In the genomic region with DNA sequence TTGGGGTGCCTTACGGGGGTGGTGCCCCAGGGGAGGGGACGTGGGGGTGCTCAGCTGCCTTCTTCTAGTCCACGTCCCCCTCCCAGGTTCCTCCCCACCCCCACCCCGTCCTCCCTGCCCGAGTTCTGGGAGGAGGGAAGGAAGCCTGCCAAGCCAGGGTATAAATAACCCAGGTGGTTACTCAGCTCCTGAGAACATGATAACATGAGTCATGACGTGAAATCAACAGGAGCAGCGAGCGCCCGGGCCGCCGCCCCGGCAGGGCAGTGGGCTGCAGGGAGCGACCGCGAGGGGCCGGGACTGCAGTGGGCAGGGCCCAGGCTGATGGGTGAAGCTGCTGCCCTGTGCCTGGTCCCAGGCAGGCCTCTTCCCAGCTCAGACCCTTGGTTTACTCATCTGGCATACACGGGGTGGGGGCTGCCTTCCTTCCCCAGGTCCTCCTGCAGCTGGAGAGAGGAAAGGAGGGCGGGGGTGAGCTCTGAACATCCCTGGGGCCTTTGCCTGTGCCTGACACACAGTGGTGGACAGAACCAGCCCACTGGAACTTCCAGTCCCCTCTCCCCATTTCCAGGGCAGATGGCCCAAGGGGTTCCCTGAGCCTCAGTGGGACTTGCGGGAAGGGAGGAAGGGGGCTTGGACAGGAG, we compare ENCODE assay signal across 8 cellular contexts. TPM values are rescaled to one million over a fixed set of nuclear protein-coding genes. Genes with fewer than 3 reads are reported as not detected.
DNase-seq lines count a peak whose midpoint lies in the region; FAIRE-seq and TF ChIP-seq lines count a peak whose summit lies in the region.

No MANE protein-coding gene starts in this region.

- peaks cover 3% of the 10 kb centered on the region for H3K27me3 Mint-ChIP-seq in type B pancreatic cell

- H3K4me3 ChIP-seq in cardiac fibroblast (replicated peaks in 1 of 2; ENCODE audit: low read depth in 2 of 2, low read length in 2 of 2): no peak overlapping the region

- no peak for FAIRE-seq in D721Med (lab: Jason Lieb, UNC)

- H3K9me3 Mint-ChIP-seq in type B pancreatic cell: no peaks in the 10 kb centered on the region

- no peaks in the 10 kb centered on the region for H3K36me3 Mint-ChIP-seq in type B pancreatic cell

- peaks cover 12% of the 10 kb centered on the region for H3K4me1 Mint-ChIP-seq in type B pancreatic cell (ENCODE audit: unreplicated experiment)

- peak; percentile 23 to 25 for DNase-seq in activated CD4-positive, alpha-beta T cell treated with anti-CD3 and anti-CD28 coated beads for 4 hours
- DNase-seq in activated CD4-positive, alpha-beta T cell treated with anti-CD3 and anti-CD28 coated beads, Interleukin-2, amount 50 U/mL, for 1 hour: no peak
- DNase-seq in OCI-M1 (lab: John Stamatoyannopoulos, UW) (peak; percentile 51), cardiac fibroblast (ENCODE audit: low read depth in 2 of 2) (peak; percentile 75 to 83), left kidney (ENCODE audit: low read depth, low spot score) (peak; percentile 86), ureter (ENCODE audit: low spot score) (peak; percentile 68), D721Med (ENCODE audit: insufficient read length, low spot score) (no peak), type B pancreatic cell (ENCODE audit: extremely low spot score, unreplicated experiment) (no peak)

- TF ChIP-seq CTCF in cardiac fibroblast (IDR thresholded peaks at IDR 0.05; ENCODE audit: low read depth, low read length) (no peak), D721Med (IDR thresholded peaks at IDR 0.05; ENCODE audit: insufficient read depth, missing control alignments) (no peak), type B pancreatic cell (conservative IDR thresholded peaks at IDR 0.05) (no peak)

- H3K27ac Mint-ChIP-seq in type B pancreatic cell: no peak overlapping the region

- no peak overlapping the region for H3K4me3 Mint-ChIP-seq in type B pancreatic cell

RNA-seq across cellular contexts. Expression of a gene that starts 8.8 kb away (rescaled TPM):
- 5.9 TPM for total RNA-seq in ureter
- 2.9 and 5.1 TPM in 2 replicates for total RNA-seq in type B pancreatic cell (ENCODE audit: low replicate concordance)

Comparison
In these comparisons a context has a peak if more than half of its experiments do, and no peak if none do; other contexts are left out.
1. DNase-seq: peak in activated CD4-positive, alpha-beta T cell treated with anti-CD3 and anti-CD28 coated beads for 4 hours (2 of 2), OCI-M1 (single experiment), cardiac fibroblast (2 of 2), left kidney (single experiment) and ureter (single experiment); none in activated CD4-positive, alpha-beta T cell treated with anti-CD3 and anti-CD28 coated beads, Interleukin-2, amount 50 U/mL, for 1 hour (single experiment), D721Med (single experiment) and type B pancreatic cell (single experiment).